In genomic region chr15:74545776-74546656, GRCh38 we compare ENCODE assay signal across 8 cellular contexts.
A peak's percentile ranks its signal among the peaks of the same experiment; 100 is the strongest.
DNase-seq lines count a peak whose midpoint lies in the region; ATAC-seq and TF ChIP-seq lines count a peak whose summit lies in the region.

No MANE protein-coding gene starts in this region.

- in situ Hi-C loops in ACHN (cut with HindIII; ENCODE audit: low pct_ligation_motif_present, low pct_unique_long_range_greater_than_20kb, low sequenced_read_pairs) (no loop called here), GM18951 (cut with MboI; ENCODE audit: low sequenced_read_pairs, unreplicated experiment) (no loop called here)

- ATAC-seq in HG03280 (IDR thresholded peaks at IDR 0.05; ENCODE audit: unreplicated experiment), result peak; percentile 49

- DNase-seq in ACHN, result peak; percentile 95
- peak; percentile 96 for DNase-seq in NCI-H345 (lab: John Stamatoyannopoulos, UW)
- peak; percentile 80 for DNase-seq in activated CD4-positive, alpha-beta T cell treated with anti-CD3 and anti-CD28 coated beads for 1 hour
- DNase-seq in cerebellar cortex (ENCODE audit: low spot score), result peak; percentile 52
- DNase-seq in left kidney (ENCODE audit: low read depth, low spot score), result peak; percentile 98
- DNase-seq in stimulated activated CD4-positive, alpha-beta T cell treated with anti-CD3 and anti-CD28 coated beads, Interleukin-2, amount 100 ng/mL, for 4 hours (ENCODE audit: low read depth), result peak; percentile 94

- peak; percentile 39 for TF ChIP-seq POLR2A in GM18951 (IDR thresholded peaks at IDR 0.05; ENCODE audit: extremely low read depth, insufficient read depth, insufficient read length)

Comparison
In these comparisons a context has a peak if more than half of its experiments do, and no peak if none do; other contexts are left out.
1. Peak in every context shown above with its lines: DNase-seq and ATAC-seq.